In genomic region chr12:95633671-95634465, GRCh38 we compare ENCODE assay signal across 13 cellular contexts.
DNase-seq lines count a peak whose midpoint lies in the region; ATAC-seq and TF ChIP-seq lines count a peak whose summit lies in the region.
"Had no signal": no experiment of that assay in that cellular context is flagged by ENCODE, and none has a peak within 500 bp of the region (broad histone marks: within the 10 kb centered on the region; RNA-seq: fewer than 3 reads in every experiment).

No MANE protein-coding gene starts in this region.

- no peaks in the 10 kb centered on the region for H3K79me2 ChIP-seq in ACC112 (ENCODE audit: control insufficient read depth, insufficient read depth, low read length, unreplicated experiment)

- H3K27me3 ChIP-seq in ACC112 (ENCODE audit: insufficient read depth, low read length) (no peaks in the 10 kb centered on the region), Peyer's patch (no peaks in the 10 kb centered on the region)

- H2AFZ ChIP-seq in ACC112 (ENCODE audit: low read length, unreplicated experiment) = peak overlapping the region; percentile 20

- H3K27ac Mint-ChIP-seq in T-helper 2 cell treated with Interferon-gamma antibody and Interleukin-4, amounts not matched to agents 5 μg/mL and 100 μg/mL, for 36 hours = no peak overlapping the region
- H3K27ac Mint-ChIP-seq in T-cell = no peak overlapping the region
- H3K27ac Mint-ChIP-seq: nephron progenitor cell had no signal

- no peak for TF ChIP-seq CTCF in Peyer's patch (IDR thresholded peaks at IDR 0.05)
- TF ChIP-seq CTCF in fibroblast of mammary gland (conservative IDR thresholded peaks at IDR 0.05; ENCODE audit: control insufficient read depth, insufficient read depth, low read depth, low read length) = no peak
- no peak for TF ChIP-seq CTCF in mucosa of descending colon (IDR thresholded peaks at IDR 0.05)

- CTCF ChIA-PET in T-cell (lab: Charles Lee) = no interaction called here

- no peak for TF ChIP-seq POLR2A in Peyer's patch (IDR thresholded peaks at IDR 0.05)

- peak; percentile 74 for ATAC-seq in mucosa of descending colon
- ATAC-seq in T-cell (replicated peaks in 1 of 4) = no peak

- DNase-seq in Peyer's patch (no peak), fibroblast of mammary gland (ENCODE audit: low read depth) (peak; percentile 40), mucosa of descending colon (peak in 1 of 3 donors; percentile 50), T-cell (no peak), T-helper 1 cell (no peak), DMS 273 treated with DMSO at 0.1 percent for 48 hours (lab: John Stamatoyannopoulos, UW) (no peak)
- DNase-seq in T-helper 2 cell treated with Interferon-gamma antibody and Interleukin-4, amounts not matched to agents 5 μg/mL and 100 μg/mL, for 36 hours (ENCODE audit: low spot score) = no peak
- DNase-seq: activated T-cell treated with anti-CD3 and anti-CD28 coated beads, Interleukin-2, amount 50 U/mL, for 1 hour; AML-193; nephron progenitor cell; stimulated activated CD4-positive, alpha-beta T cell treated with anti-CD3 and anti-CD28 coated beads, Interleukin-4, amount 100 ng/mL, for 24 hours had no signal

- no peaks in the 10 kb centered on the region for H3K36me3 Mint-ChIP-seq in T-helper 2 cell treated with Interferon-gamma antibody and Interleukin-4, amounts not matched to agents 5 μg/mL and 100 μg/mL, for 36 hours (ENCODE audit: low read depth)
- no peaks in the 10 kb centered on the region for H3K36me3 Mint-ChIP-seq in T-cell

- POLR2A ChIA-PET in T-cell (lab: Charles Lee) = no interaction called here

- H3K27ac ChIP-seq in ACC112 (ENCODE audit: low read depth, low read length) (peak overlapping the region; percentile 66), Peyer's patch (peak overlapping the region in 3 of 4 donors; percentile 21 to 68 (median 63))

- no peak overlapping the region for H3K4me3 ChIP-seq in ACC112 (ENCODE audit: low read depth, low read length)
- no peak overlapping the region for H3K4me3 ChIP-seq in Peyer's patch
- H3K4me3 ChIP-seq in fibroblast of mammary gland (ENCODE audit: control insufficient read depth, low read depth, low read length) = no peak overlapping the region
- H3K4me3 ChIP-seq in mucosa of descending colon = no peak overlapping the region

- no peak overlapping the region for H3K4me3 Mint-ChIP-seq in T-helper 2 cell treated with Interferon-gamma antibody and Interleukin-4, amounts not matched to agents 5 μg/mL and 100 μg/mL, for 36 hours
- no peak overlapping the region for H3K4me3 Mint-ChIP-seq in T-cell
- H3K4me3 Mint-ChIP-seq: central memory CD8-positive, alpha-beta T cell; nephron progenitor cell had no signal

- no peaks in the 10 kb centered on the region for H3K27me3 Mint-ChIP-seq in T-helper 2 cell treated with Interferon-gamma antibody and Interleukin-4, amounts not matched to agents 5 μg/mL and 100 μg/mL, for 36 hours (ENCODE audit: low read depth)
- H3K27me3 Mint-ChIP-seq in T-cell = no peaks in the 10 kb centered on the region

- H3K36me3 ChIP-seq in ACC112 (ENCODE audit: insufficient read depth, low read length) (no peaks in the 10 kb centered on the region), Peyer's patch (no peaks in the 10 kb centered on the region), mucosa of descending colon (ENCODE audit: low read depth) (no peaks in the 10 kb centered on the region)

- no peaks in the 10 kb centered on the region for H3K4me1 Mint-ChIP-seq in T-helper 2 cell treated with Interferon-gamma antibody and Interleukin-4, amounts not matched to agents 5 μg/mL and 100 μg/mL, for 36 hours (ENCODE audit: low read depth)
- no peaks in the 10 kb centered on the region for H3K4me1 Mint-ChIP-seq in T-cell
- H3K4me1 Mint-ChIP-seq: central memory CD8-positive, alpha-beta T cell; nephron progenitor cell had no signal

- H3K9me3 ChIP-seq in Peyer's patch (no peaks in the 10 kb centered on the region), mucosa of descending colon (no peaks in the 10 kb centered on the region)

- peaks cover 23% of the 10 kb centered on the region for H3K4me1 ChIP-seq in ACC112 (ENCODE audit: control insufficient read depth, insufficient read depth, low read length, unreplicated experiment)
- H3K4me1 ChIP-seq in Peyer's patch = peaks cover 0 to 24% (median 0%) of the 10 kb centered on the region in 4 donors
- peaks cover 32% of the 10 kb centered on the region for H3K4me1 ChIP-seq in mucosa of descending colon (ENCODE audit: low read depth)

- intact Hi-C loops in mucosa of descending colon (cut with DNase I, micrococcal nuclease) = no loop called here

- no peaks in the 10 kb centered on the region for H3K9me3 Mint-ChIP-seq in T-helper 2 cell treated with Interferon-gamma antibody and Interleukin-4, amounts not matched to agents 5 μg/mL and 100 μg/mL, for 36 hours
- H3K9me3 Mint-ChIP-seq in T-cell = peaks cover 0 to 4% (median 0%) of the 10 kb centered on the region in 3 donors
- H3K9me3 Mint-ChIP-seq: central memory CD8-positive, alpha-beta T cell; nephron progenitor cell had no signal
